Comparison of ENCODE assay signal across 31 cellular contexts in genomic region chr11:38416141-38416540, GRCh38.
DNase-seq lines count a peak whose midpoint lies in the region; ATAC-seq and TF ChIP-seq lines count a peak whose summit lies in the region.
"Had no signal": no experiment of that assay in that cellular context is flagged by ENCODE, and none has a peak within 500 bp of the region (broad histone marks: within the 10 kb centered on the region; RNA-seq: fewer than 3 reads in every experiment).

No MANE protein-coding gene starts in this region.

- no peak overlapping the region for H2BK12ac ChIP-seq in mesenchymal stem cell (ENCODE audit: low read length in 2 of 2)

- intact Hi-C loops in A673 (cut with micrococcal nuclease; ENCODE audit: unreplicated experiment) = no loop called here

- no peak overlapping the region for H3K18ac ChIP-seq in mesenchymal stem cell (ENCODE audit: low read depth in 1 of 2, low read length in 2 of 2)

- peaks cover 10% of the 10 kb centered on the region for H3K4me1 ChIP-seq in A673 (ENCODE audit: insufficient read depth, low read length, poor library complexity, severe bottlenecking)
- no peaks in the 10 kb centered on the region for H3K4me1 ChIP-seq in mesenchymal stem cell (ENCODE audit: control insufficient read depth, insufficient read depth, low read depth, low read length)
- H3K4me1 ChIP-seq: BE2C, HAP-1, SJCRH30 had no signal

- H3K14ac ChIP-seq in mesenchymal stem cell (ENCODE audit: low read length in 2 of 2) = no peak overlapping the region

- H4K20me1 ChIP-seq in neural cell (ENCODE audit: insufficient read depth) = no peaks in the 10 kb centered on the region

- no peak overlapping the region for H4K91ac ChIP-seq in mesenchymal stem cell (ENCODE audit: low read length)

- no peak for TF ChIP-seq CTCF in A673 (conservative IDR thresholded peaks at IDR 0.05; ENCODE audit: low read depth, low read length)
- no peak for TF ChIP-seq CTCF in astrocyte of the spinal cord (IDR thresholded peaks at IDR 0.05; ENCODE audit: low read depth, low read length)
- no peak for TF ChIP-seq CTCF in fibroblast of pulmonary artery (IDR thresholded peaks at IDR 0.05; ENCODE audit: low read length, missing control alignments)
- no peak for TF ChIP-seq CTCF in neural cell (IDR thresholded peaks at IDR 0.05; ENCODE audit: poor library complexity, severe bottlenecking)

- CTCF ChIA-PET in A673 (lab: Charles Lee) = interaction anchor here (0.6 kb wide), 1 partner anchor 234 kb away, joined by 8 read pairs; no protein-coding TSS in a partner anchor

- in situ Hi-C loops in astrocyte of the spinal cord (cut with HindIII; ENCODE audit: low sequenced_read_pairs) = no loop called here

- peak overlapping the region; percentile 5 for H3K27ac ChIP-seq in A673 (ENCODE audit: low read depth, low read length, poor library complexity, severe bottlenecking)
- H3K27ac ChIP-seq in neural cell (ENCODE audit: low read length) = peak overlapping the region; percentile 72
- H3K27ac ChIP-seq in mesenchymal stem cell (ENCODE audit: low read length, poor library complexity, severe bottlenecking) = no peak overlapping the region
- H3K27ac ChIP-seq: 22Rv1, PC-9, SJCRH30 had no signal

- no peak overlapping the region for H3K4ac ChIP-seq in mesenchymal stem cell (ENCODE audit: low read depth in 1 of 2, low read length in 2 of 2)

- 80% methylated on average over 4 of the region's 4 CpGs for WGBS in mesenchymal stem cell

- H3K9me3 ChIP-seq in A673 (ENCODE audit: low read depth, low read length, poor library complexity, severe bottlenecking) = no peaks in the 10 kb centered on the region
- H3K9me3 ChIP-seq in neural cell (ENCODE audit: low read length) = no peaks in the 10 kb centered on the region
- H3K9me3 ChIP-seq in mesenchymal stem cell (ENCODE audit: control insufficient read depth, low read length) = peaks cover 10% of the 10 kb centered on the region
- H3K9me3 ChIP-seq: BE2C, HAP-1, SJCRH30 had no signal

- H3K36me3 ChIP-seq in A673 (ENCODE audit: insufficient read depth, low read length, poor library complexity, severe bottlenecking) = no peaks in the 10 kb centered on the region
- H3K36me3 ChIP-seq in neural cell (ENCODE audit: insufficient read depth, low read length) = no peaks in the 10 kb centered on the region
- no peaks in the 10 kb centered on the region for H3K36me3 ChIP-seq in mesenchymal stem cell (ENCODE audit: control insufficient read depth in 1 of 2, insufficient read depth in 2 of 2, low read depth in 1 of 2, low read length in 2 of 2)
- H3K36me3 ChIP-seq: BE2C, HAP-1, SJCRH30 had no signal

- ATAC-seq in HG03135 (IDR thresholded peaks at IDR 0.05; ENCODE audit: unreplicated experiment) (no peak), SK-N-SH treated with all-trans-retinoic acid at 6 μM for 48 hours (no peak)
- ATAC-seq: GM12878, GM23338, HepG2, Right ventricle myocardium inferior had no signal

- H3K23ac ChIP-seq in mesenchymal stem cell (ENCODE audit: low read length in 2 of 2) = no peak overlapping the region

- no peak overlapping the region for H2AK5ac ChIP-seq in mesenchymal stem cell (ENCODE audit: low read length, severe bottlenecking)

- no peak overlapping the region for H2BK15ac ChIP-seq in mesenchymal stem cell (ENCODE audit: low read depth, poor library complexity, severe bottlenecking)

- peak; percentile 23 for TF ChIP-seq EP300 in neural cell (conservative IDR thresholded peaks at IDR 0.05; ENCODE audit: poor library complexity, severe bottlenecking)

- no peaks in the 10 kb centered on the region for H3K79me2 ChIP-seq in neural cell (replicated peaks; ENCODE audit: insufficient read depth, low read length)

- H4K8ac ChIP-seq in mesenchymal stem cell (ENCODE audit: low read length) = no peak overlapping the region

- H3K4me3 ChIP-seq in A673 (ENCODE audit: low read depth, low read length, poor library complexity, severe bottlenecking) (no peak overlapping the region), astrocyte of the spinal cord (ENCODE audit: low read depth, low read length) (no peak overlapping the region), fibroblast of pulmonary artery (replicated peaks; ENCODE audit: low read depth, low read length) (no peak overlapping the region), neural cell (ENCODE audit: low read length) (peak overlapping the region; percentile 40), mesenchymal stem cell (ENCODE audit: insufficient read depth in 1 of 2, low read depth in 1 of 2, low read length in 2 of 2) (no peak overlapping the region)
- H3K4me3 ChIP-seq: GM12878, GM23338, HAP-1, PC-9, SJCRH30 had no signal

- POLR2A ChIA-PET in A673 (lab: Charles Lee; ENCODE audit: low non-redundant PET) = no interaction called here

- no peaks in the 10 kb centered on the region for H3K27me3 ChIP-seq in A673 (replicated peaks; ENCODE audit: insufficient read depth, low read depth, low read length, poor library complexity)
- no peaks in the 10 kb centered on the region for H3K27me3 ChIP-seq in neural cell (ENCODE audit: insufficient read depth, low read depth, low read length)
- no peaks in the 10 kb centered on the region for H3K27me3 ChIP-seq in mesenchymal stem cell (ENCODE audit: control insufficient read depth in 1 of 2, insufficient read depth in 1 of 2, low read length in 2 of 2)
- H3K27me3 ChIP-seq: BE2C, SJCRH30 had no signal

- H2AFZ ChIP-seq in neural cell (ENCODE audit: low read depth, low read length) (no peak overlapping the region), mesenchymal stem cell (ENCODE audit: low read depth, low read length) (no peak overlapping the region)
- H2AFZ ChIP-seq: GM23338, PC-9 had no signal

- no peak overlapping the region for H3K9ac ChIP-seq in neural cell (ENCODE audit: low read length)
- no peak overlapping the region for H3K9ac ChIP-seq in mesenchymal stem cell (ENCODE audit: low read length)

- peak; percentile 37 for DNase-seq in A673 (ENCODE audit: low spot score)
- peak; percentile 6 for DNase-seq in astrocyte of the spinal cord (ENCODE audit: low read depth, low spot score)
- DNase-seq in fibroblast of pulmonary artery (ENCODE audit: low read depth) = peak; percentile 30
- DNase-seq in medulla oblongata (ENCODE audit: extremely low spot score) = no peak
- no peak for DNase-seq in mesenchymal stem cell
- DNase-seq: ACHN; BE2C; CD8-positive, alpha-beta memory T cell; DMS 273 treated with DMSO at 0.1 percent for 48 hours; DMS79; EL; GDM1; Karpas-422; MV-4-11; NCI-H1105; NCI-H146; NCI-H1930; NCI-H2107; NCI-H446; NCI-H524 treated with DMSO at 0.1 percent for 48 hours; PC-9; SJCRH30 had no signal

- H3K4me2 ChIP-seq in neural cell (ENCODE audit: low read length) (peak overlapping the region; percentile 7), mesenchymal stem cell (ENCODE audit: low read length, poor library complexity, severe bottlenecking) (no peak overlapping the region)
- H3K4me2 ChIP-seq: GM23338, PC-9 had no signal

- no peaks in the 10 kb centered on the region for H3K9me2 ChIP-seq in neural cell (ENCODE audit: insufficient read depth, low read length)

- H2BK120ac ChIP-seq in mesenchymal stem cell (ENCODE audit: low read depth, low read length) = no peak overlapping the region

- no peaks in the 10 kb centered on the region for H3F3A ChIP-seq in neural cell (ENCODE audit: insufficient read depth, low read length, poor library complexity, severe bottlenecking)

- no peak for TF ChIP-seq RAD21 in neural cell (conservative IDR thresholded peaks at IDR 0.05)

- no peak overlapping the region for H2BK5ac ChIP-seq in mesenchymal stem cell (ENCODE audit: low read depth, low read length, poor library complexity, severe bottlenecking)

- no TSS peak for BruUV-seq in A673 (replicated peaks; lab: Mats Ljungman, UMichigan)

- no peaks in the 10 kb centered on the region for H3K79me1 ChIP-seq in mesenchymal stem cell (replicated peaks; ENCODE audit: low read length, poor library complexity, severe bottlenecking)

TF ChIP-seq in neural cell, 6 proteins besides CTCF, POLR2A, EP300 and RAD21 (continues in another document):
- TF ChIP-seq MXI1 (conservative IDR thresholded peaks at IDR 0.05; ENCODE audit: poor library complexity, severe bottlenecking) (no peak), EZH2 (IDR thresholded peaks at IDR 0.05; ENCODE audit: borderline replicate concordance, insufficient read depth, low read length, poor library complexity, severe bottlenecking) (no peak), POLR2AphosphoS5 (IDR thresholded peaks at IDR 0.05) (no peak), SMC3 (conservative IDR thresholded peaks at IDR 0.05; ENCODE audit: poor library complexity) (no peak), TAF1 (IDR thresholded peaks at IDR 0.05; ENCODE audit: low read depth) (no peak)

TF ChIP-seq in SK-N-SH treated with all-trans-retinoic acid at 6 μM for 48 hours, 23 proteins besides CTCF, POLR2A, EP300 and RAD21:
- TF ChIP-seq OSR1 (CRISPR knock-in tag; IDR thresholded peaks at IDR 0.05) = no peak

Comparison
In these comparisons a context has a peak if more than half of its experiments do, and no peak if none do; other contexts are left out.
1. DNase-seq: peak in A673 (single experiment), astrocyte of the spinal cord (single experiment) and fibroblast of pulmonary artery (single experiment); none in medulla oblongata (single experiment) and mesenchymal stem cell (single experiment).